23 cellular contexts compared by ENCODE assay signal in the genomic region with DNA sequence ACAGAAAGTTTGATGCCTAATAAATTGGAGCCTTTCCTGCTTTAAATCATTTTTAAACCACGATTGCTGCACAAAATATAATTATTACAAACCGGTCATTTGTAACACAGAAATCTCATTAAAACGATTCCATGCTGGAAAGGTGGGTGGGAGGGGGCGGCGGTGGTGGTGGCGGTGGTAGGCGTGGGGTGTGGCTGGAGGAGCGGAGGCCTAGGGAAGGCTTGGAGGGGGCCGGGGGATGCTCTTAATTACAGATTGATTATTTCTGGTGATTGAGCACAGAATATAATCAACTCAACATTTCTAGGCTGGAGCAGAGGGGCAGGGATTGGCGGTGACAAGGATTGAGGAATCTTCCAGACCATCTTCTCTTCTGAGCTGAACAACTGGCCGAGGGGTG.
"Had no signal": no experiment of that assay in that cellular context is flagged by ENCODE, and none has a peak within 500 bp of the region (broad histone marks: within the 10 kb centered on the region; RNA-seq: fewer than 3 reads in every experiment).

No MANE protein-coding gene starts in this region.

- H3K9me3 Mint-ChIP-seq: endodermal cell, mesothelial cell of epicardium had no signal

- DNase-seq: effector CD8-positive, alpha-beta T cell; effector memory CD8-positive, alpha-beta T cell; endodermal cell; erythroblast; esophagus squamous epithelium; foreskin fibroblast; foreskin melanocyte; gastrocnemius medialis; glutamatergic neuron; head of caudate nucleus; heart right ventricle; hippocampal formation; left cardiac atrium; left lung; left ventricle myocardium superior; lower lobe of right lung; mesenchymal stem cell; mucosa of descending colon; naive B cell had no signal

- H3K27ac Mint-ChIP-seq: effector memory CD8-positive, alpha-beta T cell; endodermal cell; mesothelial cell of epicardium had no signal

- H3K27me3 ChIP-seq: gastrocnemius medialis had no signal

- H3K9me3 ChIP-seq: esophagus squamous epithelium, gastrocnemius medialis, heart right ventricle, left lung, lower lobe of right lung, mucosa of descending colon had no signal

- H3K36me3 Mint-ChIP-seq: mesothelial cell of epicardium, naive B cell had no signal

- H3K4me1 ChIP-seq: left lung, lower lobe of right lung had no signal

- H3K4me3 ChIP-seq: coronary artery, esophagus squamous epithelium, gastrocnemius medialis, heart right ventricle, left lung, lower lobe of right lung, mucosa of descending colon had no signal

- ATAC-seq: effector memory CD8-positive, alpha-beta T cell; esophagus mucosa; gastrocnemius medialis; heart right ventricle; left cardiac atrium; left lung; left ventricle myocardium superior; lower lobe of right lung; mucosa of descending colon had no signal

- H3K36me3 ChIP-seq: esophagus squamous epithelium, gastrocnemius medialis, heart right ventricle, left lung, lower lobe of right lung had no signal

- H3K27ac ChIP-seq: coronary artery, epithelial cell of prostate, esophagus squamous epithelium, gastrocnemius medialis, heart right ventricle, left lung, lower lobe of right lung had no signal

- H3K4me3 Mint-ChIP-seq: effector memory CD8-positive, alpha-beta T cell; endodermal cell; mesothelial cell of epicardium; naive B cell had no signal
